ENCODE assay signal across 19 cellular contexts in genomic region chr14:85501751-85502150, GRCh38. TPM values are rescaled to one million over a fixed set of nuclear protein-coding genes. Genes with fewer than 3 reads are reported as not detected.
DNase-seq lines count a peak whose midpoint lies in the region; TF ChIP-seq lines count a peak whose summit lies in the region.
"Had no signal": no experiment of that assay in that cellular context is flagged by ENCODE, and none has a peak within 500 bp of the region (broad histone marks: within the 10 kb centered on the region; RNA-seq: fewer than 3 reads in every experiment).

No MANE protein-coding gene starts in this region.

- no peak overlapping the region for H3K56ac ChIP-seq in H9 (ENCODE audit: insufficient read length, low read depth, low read length)

- no peaks in the 10 kb centered on the region for H3K79me1 ChIP-seq in H9 (ENCODE audit: insufficient read depth, low read depth, low read length, poor library complexity, severe bottlenecking)

- no peak overlapping the region for H4K91ac ChIP-seq in H9 (ENCODE audit: insufficient read length, low read depth, low read length)

- H3K4me1 Mint-ChIP-seq in H9: no peaks in the 10 kb centered on the region; a peak in 1 of 4 replicates
- H3K4me1 Mint-ChIP-seq: CD4-positive, CD25-positive, alpha-beta regulatory T cell; CD8-positive, alpha-beta memory T cell had no signal

- H2BK15ac ChIP-seq in H9 (ENCODE audit: low read depth, low read length): no peak overlapping the region

- no peak overlapping the region for H4K5ac ChIP-seq in H9 (ENCODE audit: insufficient read length, low read depth, low read length)

- no peak overlapping the region for H3K4me3 Mint-ChIP-seq in H9
- H3K4me3 Mint-ChIP-seq: CD4-positive, CD25-positive, alpha-beta regulatory T cell; CD8-positive, alpha-beta memory T cell had no signal

- no peaks in the 10 kb centered on the region; the same call in 1 of the 2 replicates for H3K79me2 ChIP-seq in H9 (ENCODE audit: insufficient read depth, low read length)

- H4K8ac ChIP-seq in H9 (replicated peaks; ENCODE audit: insufficient read length, low read depth, low read length): no peak overlapping the region

- H3K4me1 ChIP-seq in H9 (ENCODE audit: insufficient read depth, low read length): no peaks in the 10 kb centered on the region
- H3K4me1 ChIP-seq: BE2C had no signal

- H3K14ac ChIP-seq in H9 (ENCODE audit: insufficient read depth, low read length): no peak overlapping the region

- no peak overlapping the region for H2BK12ac ChIP-seq in H9 (ENCODE audit: insufficient read length, low read depth, low read length)

- no peak overlapping the region for H2AFZ ChIP-seq in H9 (ENCODE audit: low read length)
- H2AFZ ChIP-seq: GM23248 had no signal

- H3K27ac Mint-ChIP-seq in H9: no peak overlapping the region
- H3K27ac Mint-ChIP-seq: CD4-positive, CD25-positive, alpha-beta regulatory T cell; CD8-positive, alpha-beta memory T cell had no signal

- TF ChIP-seq CTCF in VCaP (conservative IDR thresholded peaks at IDR 0.05): no peak
- TF ChIP-seq CTCF in H9 (conservative IDR thresholded peaks at IDR 0.05): no peak

- no peaks in the 10 kb centered on the region; a peak in 1 of 5 replicates for H3K9me3 Mint-ChIP-seq in H9

- no peak overlapping the region for H2BK20ac ChIP-seq in H9 (ENCODE audit: low read depth, low read length, poor library complexity, severe bottlenecking)

- no peak overlapping the region for H3K23ac ChIP-seq in H9 (ENCODE audit: insufficient read length, low read depth, low read length)

- no peaks in the 10 kb centered on the region for H3K27me3 ChIP-seq in H9 (ENCODE audit: insufficient read depth, low read length)
- H3K27me3 ChIP-seq: BE2C had no signal

- H2AK5ac ChIP-seq in H9 (ENCODE audit: insufficient read length, low read length): no peak overlapping the region

- H3K27me3 Mint-ChIP-seq in H9 (ENCODE audit: low read depth): no peaks in the 10 kb centered on the region
- H3K27me3 Mint-ChIP-seq: CD4-positive, CD25-positive, alpha-beta regulatory T cell; CD8-positive, alpha-beta memory T cell had no signal

- H3K4me2 ChIP-seq in H9 (ENCODE audit: insufficient read depth, insufficient read length, low read length): no peak overlapping the region

- DNase-seq in DMS53 (lab: John Stamatoyannopoulos, UW) (peak; percentile 36), DMS53 treated with DMSO at 0.1 percent for 48 hours (lab: John Stamatoyannopoulos, UW; ENCODE audit: unreplicated experiment) (peak; percentile 33), NCI-H526 treated with DMSO at 0.1 percent for 48 hours (lab: John Stamatoyannopoulos, UW) (peak; percentile 63), H9 (no peak), HK-2 (ENCODE audit: unreplicated experiment) (no peak), NCI-H1436 (lab: John Stamatoyannopoulos, UW) (no peak)
- DNase-seq: ACHN; BE2C; C1 segment of cervical spinal cord; CD4-positive, CD25-positive, alpha-beta regulatory T cell; CD8-positive, alpha-beta memory T cell; DMS 273 treated with DMSO at 0.1 percent for 48 hours; DMS79; GDM1; GM23248; HCEC 1CT; IMR-90 had no signal

- no peak overlapping the region for H3K18ac ChIP-seq in H9 (ENCODE audit: insufficient read length, low read depth, low read length)

- H3K27ac ChIP-seq in VCaP (peak overlapping the region; percentile 43), H9 (ENCODE audit: insufficient read length, low read depth, low read length) (no peak overlapping the region)
- H3K27ac ChIP-seq: GM23248, HL-60 had no signal

- no CpG with 5 or more reads among the region's 1 CpG for WGBS in H9 (ENCODE audit: extremely low coverage, insufficient read length, low lambda C conversion rate)

- H3T11ph ChIP-seq in H9 (ENCODE audit: low read length): no peak overlapping the region

- no peak overlapping the region for H2BK5ac ChIP-seq in H9 (ENCODE audit: insufficient read length, low read length)

- H3K9me3 ChIP-seq in H9 (ENCODE audit: control insufficient read depth, low read depth, low read length): no peaks in the 10 kb centered on the region
- H3K9me3 ChIP-seq: BE2C had no signal

- H3K23me2 ChIP-seq in H9 (ENCODE audit: insufficient read length, low read depth, low read length, poor library complexity, severe bottlenecking): no peaks in the 10 kb centered on the region

- no peak overlapping the region for H3K9ac ChIP-seq in H9 (ENCODE audit: extremely low read depth, insufficient read length, low read length)
- H3K9ac ChIP-seq: GM23248 had no signal

- no peaks in the 10 kb centered on the region for H4K20me1 ChIP-seq in H9 (ENCODE audit: control insufficient read depth, insufficient read depth, insufficient read length)

- no peaks in the 10 kb centered on the region for H3K36me3 Mint-ChIP-seq in H9 (ENCODE audit: insufficient read depth in 1 of 3, low read depth in 3 of 3)
- H3K36me3 Mint-ChIP-seq: CD4-positive, CD25-positive, alpha-beta regulatory T cell; CD8-positive, alpha-beta memory T cell had no signal

- H3K4ac ChIP-seq in H9 (ENCODE audit: low read depth, low read length): no peak overlapping the region

- H2BK120ac ChIP-seq in H9 (ENCODE audit: low read depth, low read length, poor library complexity, severe bottlenecking): no peak overlapping the region

RNA-seq across cellular contexts. Expression of gene FLRT2, which starts 28.2 kb away (rescaled TPM):
- total RNA-seq in H9 (2021): 2.8 and 3.3 TPM in 2 replicates
- total RNA-seq: CD4-positive, CD25-positive, alpha-beta regulatory T cell; CD8-positive, alpha-beta memory T cell had no signal

Comparison
In these comparisons a context has a peak if more than half of its experiments do, and no peak if none do; other contexts are left out.
1. DNase-seq: peak in DMS53 (single experiment), DMS53 treated with DMSO at 0.1 percent for 48 hours (single experiment) and NCI-H526 treated with DMSO at 0.1 percent for 48 hours (single experiment); none in H9 (single experiment), HK-2 (single experiment) and NCI-H1436 (single experiment).